In the genomic region with DNA sequence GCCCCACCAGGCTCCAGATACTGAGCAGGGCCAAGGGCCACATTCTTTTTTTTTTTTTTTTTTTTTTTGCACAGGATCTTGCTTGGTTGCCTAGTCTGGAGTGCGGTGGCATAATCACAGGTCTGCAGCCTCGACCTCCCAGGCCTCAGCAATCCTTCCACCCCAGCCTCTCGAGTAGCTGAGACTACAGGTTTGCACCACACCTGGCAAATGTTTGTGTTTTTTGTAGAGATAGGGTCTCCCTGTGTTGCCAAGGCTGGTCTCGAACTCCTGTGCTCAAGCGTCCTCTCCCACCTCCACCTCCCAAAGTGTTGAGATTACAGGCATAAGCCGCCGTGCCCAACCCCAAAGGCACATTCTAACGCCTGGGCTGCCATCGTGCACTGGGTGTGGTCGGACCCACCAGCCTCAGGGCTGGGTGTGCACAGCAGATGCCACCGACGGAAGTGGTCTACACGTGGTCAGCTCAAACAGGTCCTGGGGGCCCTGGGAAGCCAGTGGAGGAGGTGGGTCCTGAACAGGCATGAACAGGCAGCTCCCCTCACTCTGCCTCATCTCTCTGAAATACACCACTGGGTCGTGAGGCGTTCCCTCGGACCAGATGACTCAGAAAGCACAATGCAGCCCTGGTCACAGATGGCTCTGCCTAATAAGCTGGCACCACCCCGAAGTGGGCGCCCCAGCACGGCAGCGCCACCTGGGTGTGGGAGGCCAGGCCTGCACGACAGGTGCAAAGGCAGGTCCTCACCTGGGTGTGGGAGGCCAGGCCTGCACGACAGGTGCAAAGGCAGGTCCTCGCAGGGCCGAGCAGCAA, we compare ENCODE assay signal across 8 cellular contexts. TPM values are rescaled to one million over a fixed set of nuclear protein-coding genes. Genes with fewer than 3 reads are reported as not detected.
A peak's percentile ranks its signal among the peaks of the same experiment; 100 is the strongest.
DNase-seq lines count a peak whose midpoint lies in the region; ATAC-seq and TF ChIP-seq lines count a peak whose summit lies in the region.

No MANE protein-coding gene starts in this region.

- no peak overlapping the region for H3K4me3 ChIP-seq in AG09309 (ENCODE audit: control insufficient read depth, low read depth, low read length)
- no peak overlapping the region for H3K4me3 ChIP-seq in upper lobe of right lung

- H3K4me3 Mint-ChIP-seq in mesothelial cell of epicardium, result no peak overlapping the region

- peaks cover 9% of the 10 kb centered on the region for H3K4me1 Mint-ChIP-seq in mesothelial cell of epicardium

- H3K36me3 Mint-ChIP-seq in mesothelial cell of epicardium, result no peaks in the 10 kb centered on the region

- H3K4me1 ChIP-seq in upper lobe of right lung, result peaks cover 9% of the 10 kb centered on the region

- peak; percentile 42; the same call in 1 of the 2 replicates for TF ChIP-seq POLR2A in Raji (IDR thresholded peaks at IDR 0.05; ENCODE audit: insufficient read depth, low read depth, low read length)

- H3K9me3 Mint-ChIP-seq in mesothelial cell of epicardium, result peaks cover 6% of the 10 kb centered on the region

- peaks cover 26% of the 10 kb centered on the region for H3K27me3 ChIP-seq in upper lobe of right lung

- H3K27ac Mint-ChIP-seq in mesothelial cell of epicardium, result no peak overlapping the region

- intact Hi-C loops in upper lobe of right lung (cut with DNase I), result no loop called here

- H3K27me3 Mint-ChIP-seq in mesothelial cell of epicardium (ENCODE audit: low read depth), result peaks cover 10% of the 10 kb centered on the region

- no peak overlapping the region for H3K27ac ChIP-seq in upper lobe of right lung

- TF ChIP-seq CTCF in AG09309 (IDR thresholded peaks at IDR 0.05; ENCODE audit: control insufficient read depth, insufficient read depth, low read depth, low read length, missing control alignments), result peak; percentile 40
- peak; percentile 59 for TF ChIP-seq CTCF in mesothelial cell of epicardium (IDR thresholded peaks at IDR 0.05; ENCODE audit: unreplicated experiment)
- peak; percentile 46 for TF ChIP-seq CTCF in upper lobe of right lung (IDR thresholded peaks at IDR 0.05)

- no peaks in the 10 kb centered on the region for H3K36me3 ChIP-seq in upper lobe of right lung

- ATAC-seq in upper lobe of right lung (peak; percentile 80), HG03442 (IDR thresholded peaks at IDR 0.05; ENCODE audit: unreplicated experiment) (no peak)

- no peak for DNase-seq in AG09309 (ENCODE audit: low read depth)
- DNase-seq in HCEC 1CT, result peak; percentile 17
- peak; percentile 29 for DNase-seq in astrocyte of the hippocampus (ENCODE audit: low read depth, low spot score)
- no peak for DNase-seq in mesothelial cell of epicardium (ENCODE audit: low spot score in 2 of 2, unreplicated experiment in 2 of 2)
- DNase-seq in upper lobe of right lung, result peak; percentile 83
- DNase-seq in putamen (ENCODE audit: low spot score), result no peak

- H3K9me3 ChIP-seq in upper lobe of right lung, result no peaks in the 10 kb centered on the region

RNA-seq across cellular contexts. Expression of a gene that starts 5.1 kb away (rescaled TPM):
- total RNA-seq in mesothelial cell of epicardium (294 to 314 TPM (median 300 TPM) in 3 replicates), upper lobe of right lung (1.9 TPM)

RNA-seq across cellular contexts. Expression of a gene that starts 29.9 kb away (rescaled TPM):
- total RNA-seq in mesothelial cell of epicardium (57.5 to 65.7 TPM (median 58.8 TPM) in 3 replicates), upper lobe of right lung (40.4 TPM)

RNA-seq across cellular contexts. Expression of a gene that starts 43.5 kb away (rescaled TPM):
- total RNA-seq in mesothelial cell of epicardium, result 540 to 561 TPM (median 547 TPM) in 3 replicates
- 692 TPM for total RNA-seq in upper lobe of right lung

RNA-seq across cellular contexts. Expression of a gene that starts 50.3 kb away (rescaled TPM):
- total RNA-seq in mesothelial cell of epicardium (120 to 128 TPM (median 122 TPM) in 3 replicates), upper lobe of right lung (128 TPM)

RNA-seq across cellular contexts. Expression of a gene that starts 50.6 kb away (rescaled TPM):
- 35.5 to 42.5 TPM (median 39.2 TPM) in 3 replicates for total RNA-seq in mesothelial cell of epicardium
- total RNA-seq in upper lobe of right lung, result 80.9 TPM

Comparison
In these comparisons a context has a peak if more than half of its experiments do, and no peak if none do; other contexts are left out.
1. DNase-seq: peak in HCEC 1CT (single experiment), astrocyte of the hippocampus (single experiment) and upper lobe of right lung (single experiment); none in AG09309 (single experiment), mesothelial cell of epicardium (0 of 2) and putamen (single experiment).
2. RNA of a gene that starts 5.1 kb away (total RNA-seq): 294 to 314 TPM in mesothelial cell of epicardium; 1.9 TPM in upper lobe of right lung (single experiment); every median in the first group is over 100 times any median in the second.
3. Peak in every context shown above with its lines, with median percentiles within 50 percentile points of each other: CTCF ChIP-seq.